Comparison of ENCODE assay signal across 20 cellular contexts in the genomic region with DNA sequence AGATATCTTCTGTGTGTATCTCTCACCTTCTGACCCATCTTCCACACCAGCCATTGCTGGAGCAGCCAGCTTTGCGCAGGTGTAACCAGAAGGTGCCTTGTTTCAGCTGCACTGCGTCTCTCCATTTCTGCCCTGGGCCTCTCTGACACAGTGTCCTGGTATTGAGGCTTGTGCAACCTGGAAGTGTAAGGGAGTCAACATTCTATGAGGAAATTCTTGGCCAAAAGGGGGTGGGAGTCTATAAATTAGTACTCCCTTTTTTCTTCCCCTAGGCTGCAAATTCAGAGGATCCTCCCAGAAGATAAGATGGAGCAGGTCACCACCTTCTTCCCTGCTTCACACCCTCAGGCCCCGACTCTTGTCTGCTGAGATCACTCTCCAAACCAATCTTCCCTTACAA.
"Had no signal": no experiment of that assay in that cellular context is flagged by ENCODE, and none has a peak within 500 bp of the region (broad histone marks: within the 10 kb centered on the region; RNA-seq: fewer than 3 reads in every experiment).

No MANE protein-coding gene starts in this region.

- H3K36me3 ChIP-seq: esophagus squamous epithelium, heart left ventricle, neutrophil, right lobe of liver, spleen, upper lobe of left lung, uterus had no signal

- H3K27me3 ChIP-seq: esophagus squamous epithelium, heart left ventricle, neutrophil, right lobe of liver, spleen, upper lobe of left lung, uterus had no signal

- H3K4me3 ChIP-seq: esophagus squamous epithelium, heart left ventricle, psoas muscle, right lobe of liver, spleen, upper lobe of left lung, uterus had no signal

- H3K9me3 ChIP-seq: esophagus squamous epithelium, heart left ventricle, neutrophil, psoas muscle, right lobe of liver, upper lobe of left lung, uterus had no signal

- DNase-seq: dermis blood vessel endothelial cell; esophagus squamous epithelium; foreskin keratinocyte; heart left ventricle; hippocampal formation; left colon; mesendoderm; naive B cell; psoas muscle; retina; right lobe of liver; spleen; stimulated activated CD4-positive, alpha-beta T cell treated with anti-CD3 and anti-CD28 coated beads, Interleukin-15, amount 100 ng/mL, for 24 hours; stimulated activated CD4-positive, alpha-beta T cell treated with anti-CD3 and anti-CD28 coated beads, Interleukin-1b, Interleukin-23, amount 100 ng/mL, for 48 hours; stimulated activated CD4-positive, alpha-beta T cell treated with anti-CD3 and anti-CD28 coated beads, Interleukin-4, amount 100 ng/mL, for 4 hours; stimulated activated naive B cell treated with anti-CD40 and anti-IgM and Interleukin-4, amounts not matched to agents 10 μg/mL and 1 μg/mL and 100 μg/mL, for 72 hours; stimulated activated naive CD8-positive, alpha-beta T cell treated with anti-CD3 and anti-CD28 coated beads, Interleukin-15, amount 100 ng/mL, for 72 hours; upper lobe of left lung; uterus had no signal

- H3K4me1 ChIP-seq: esophagus squamous epithelium, foreskin keratinocyte, upper lobe of left lung, uterus had no signal

- H3K27ac ChIP-seq: esophagus squamous epithelium, foreskin keratinocyte, neutrophil, psoas muscle, right lobe of liver, upper lobe of left lung, uterus had no signal
